Comparison of ENCODE assay signal across 1 cellular context in the genomic region with DNA sequence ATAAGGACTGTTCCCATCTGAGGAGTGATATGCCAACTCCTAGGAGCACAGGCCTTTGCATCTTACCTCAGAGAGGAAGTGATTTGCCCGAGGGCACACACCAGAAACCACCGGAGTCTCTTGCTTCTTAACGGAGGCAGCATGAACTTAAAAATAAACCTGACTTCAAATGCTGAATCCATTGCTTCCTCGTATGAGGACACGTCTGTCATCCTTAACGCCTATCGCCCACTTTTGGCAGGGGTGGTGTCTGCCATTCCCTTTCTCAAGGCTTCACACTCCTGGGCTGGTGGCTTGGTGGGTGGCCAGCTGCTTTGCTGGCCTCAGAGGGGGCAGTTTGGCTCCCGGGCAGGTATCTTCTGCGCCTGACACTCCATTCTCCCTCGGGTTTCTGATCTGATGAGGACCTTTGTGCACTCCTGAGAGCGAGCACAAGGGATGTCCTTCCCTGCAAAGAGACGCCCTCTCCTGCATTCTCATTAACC.
TF ChIP-seq lines count a peak whose summit lies in the region.

No MANE protein-coding gene starts in this region.

TF ChIP-seq in GM23338, 12 proteins besides CTCF, POLR2A, EP300 and RAD21 (continued from another document):
- no peak for TF ChIP-seq ZNF114 (CRISPR knock-in tag; IDR thresholded peaks at IDR 0.05)
TF ChIP-seq in GM23338: peak in this region for 0.
